ENCODE assay signal across 9 cellular contexts in the genomic region with DNA sequence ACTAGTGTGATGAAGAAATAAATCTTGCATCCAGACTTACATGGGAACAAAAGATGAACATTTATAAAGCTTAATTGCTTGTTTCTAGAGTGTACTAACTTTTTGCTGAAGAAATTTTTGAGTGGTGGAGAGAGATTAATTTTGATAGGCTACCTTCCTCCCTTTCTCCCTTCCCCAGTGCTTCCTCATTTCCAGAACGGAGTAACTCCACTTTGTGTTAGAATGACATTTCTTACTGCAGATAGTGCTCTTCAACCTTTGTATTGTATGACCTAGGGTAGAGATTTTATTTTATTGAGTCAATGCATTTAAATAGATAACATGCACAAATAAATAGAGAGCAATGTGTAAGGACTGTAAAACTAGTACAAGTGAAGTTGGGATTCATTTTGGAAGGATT. TPM values are rescaled to one million over a fixed set of nuclear protein-coding genes. Genes with fewer than 3 reads are reported as not detected.
DNase-seq lines count a peak whose midpoint lies in the region; ATAC-seq, FAIRE-seq and TF ChIP-seq lines count a peak whose summit lies in the region.
"Had no signal": no experiment of that assay in that cellular context is flagged by ENCODE, and none has a peak within 500 bp of the region (broad histone marks: within the 10 kb centered on the region; RNA-seq: fewer than 3 reads in every experiment).

No MANE protein-coding gene starts in this region.

- H2AFZ ChIP-seq in astrocyte (ENCODE audit: low read depth, low read length) = no peak overlapping the region

- peaks cover 8% of the 10 kb centered on the region for H3K4me1 ChIP-seq in BE2C
- peaks cover 21% of the 10 kb centered on the region for H3K4me1 ChIP-seq in HUES64 (ENCODE audit: insufficient read depth, low read length)
- H3K4me1 ChIP-seq in astrocyte (ENCODE audit: insufficient read depth, low read length) = peaks cover 8% of the 10 kb centered on the region
- peaks cover 21% of the 10 kb centered on the region for H3K4me1 ChIP-seq in mucosa of descending colon (ENCODE audit: low read depth)

- H3K4me3 ChIP-seq in BE2C (ENCODE audit: low read depth, low read length) (peak overlapping the region; percentile 95), HUES64 (ENCODE audit: low read length) (peak overlapping the region; percentile 99), astrocyte (ENCODE audit: insufficient read depth, low read depth, low read length) (peak overlapping the region; percentile 85), mucosa of descending colon (peak overlapping the region; percentile 85)

- H3K27me3 Mint-ChIP-seq in astrocyte (ENCODE audit: low read depth, unreplicated experiment) = no peaks in the 10 kb centered on the region

- peaks cover 38% of the 10 kb centered on the region for H4K20me1 ChIP-seq in astrocyte (ENCODE audit: insufficient read depth, low read length)

- ATAC-seq in mucosa of descending colon = no peak
- no peak for ATAC-seq in HG03460 (IDR thresholded peaks at IDR 0.05; ENCODE audit: unreplicated experiment)

- H3K27ac Mint-ChIP-seq in astrocyte (ENCODE audit: unreplicated experiment) = peak overlapping the region; percentile 75

- H3K9me3 Mint-ChIP-seq in astrocyte (ENCODE audit: unreplicated experiment) = no peaks in the 10 kb centered on the region

- peak overlapping the region; percentile 91 for H3K4me2 ChIP-seq in astrocyte (ENCODE audit: low read length)

- no peak overlapping the region for H3K27ac ChIP-seq in HUES64 (ENCODE audit: low read depth, low read length)
- no peak overlapping the region for H3K27ac ChIP-seq in astrocyte (ENCODE audit: low read depth, low read length)

- DNase-seq in BE2C (no peak), astrocyte (ENCODE audit: low read depth) (no peak), mucosa of descending colon (no peak), KG1 (lab: John Stamatoyannopoulos, UW) (no peak), NCI-H2196 (lab: John Stamatoyannopoulos, UW; ENCODE audit: unreplicated experiment) (no peak)
- DNase-seq in stimulated activated CD4-positive, alpha-beta T cell treated with anti-CD3 and anti-CD28 coated beads, Interleukin-1b, Interleukin-23, amount 100 ng/mL, for 48 hours = no peak
- DNase-seq: activated CD4-positive, alpha-beta T cell treated with anti-CD3 and anti-CD28 coated beads, Interleukin-2, amount 50 U/mL, for 4 hours had no signal

- H3K9ac ChIP-seq in HUES64 (ENCODE audit: low read depth, low read length) (peak overlapping the region; percentile 94; the same call in 1 of the 2 replicates), astrocyte (ENCODE audit: low read length) (peak overlapping the region; percentile 88)

- peaks cover 9% of the 10 kb centered on the region for H3K4me1 Mint-ChIP-seq in astrocyte (ENCODE audit: low read depth, unreplicated experiment)

- H3K4me3 Mint-ChIP-seq in astrocyte (ENCODE audit: unreplicated experiment) = peak overlapping the region; percentile 84

- peaks cover 22% of the 10 kb centered on the region for H3K36me3 ChIP-seq in BE2C
- peaks cover 18% of the 10 kb centered on the region for H3K36me3 ChIP-seq in HUES64 (ENCODE audit: insufficient read depth, low read length)
- no peaks in the 10 kb centered on the region for H3K36me3 ChIP-seq in astrocyte (ENCODE audit: insufficient read depth, low read length)
- H3K36me3 ChIP-seq in mucosa of descending colon (ENCODE audit: low read depth) = no peaks in the 10 kb centered on the region

- H3K36me3 Mint-ChIP-seq in astrocyte (ENCODE audit: low read depth, unreplicated experiment) = peaks cover 5% of the 10 kb centered on the region

- H3K27me3 ChIP-seq in BE2C (no peaks in the 10 kb centered on the region), HUES64 (ENCODE audit: insufficient read depth, low read length) (no peaks in the 10 kb centered on the region), astrocyte (ENCODE audit: insufficient read depth, low read length) (no peaks in the 10 kb centered on the region)

- no peak for FAIRE-seq in astrocyte (lab: Jason Lieb, UNC)

- TF ChIP-seq CTCF in BE2C (IDR thresholded peaks at IDR 0.05; ENCODE audit: low read depth, low read length) (no peak), astrocyte (IDR thresholded peaks at IDR 0.05; ENCODE audit: insufficient read depth, low read depth, low read length) (no peak), mucosa of descending colon (IDR thresholded peaks at IDR 0.05) (no peak)

- no CpG with 5 or more reads among the region's 1 CpG for WGBS in HUES64

- no peaks in the 10 kb centered on the region for H3K9me3 ChIP-seq in BE2C
- H3K9me3 ChIP-seq in HUES64 (ENCODE audit: insufficient read depth, low read depth, low read length) = no peaks in the 10 kb centered on the region
- H3K9me3 ChIP-seq in astrocyte (ENCODE audit: insufficient read depth, low read depth, low read length) = no peaks in the 10 kb centered on the region
- H3K9me3 ChIP-seq in mucosa of descending colon = no peaks in the 10 kb centered on the region

- intact Hi-C loops in mucosa of descending colon (cut with DNase I, micrococcal nuclease) = loop anchor here in 1 of 2 donors (5.0 kb wide), 1 partner anchor 141 kb away; a partner anchor contains a TSS

- H3K79me2 ChIP-seq in astrocyte (ENCODE audit: insufficient read depth, low read length) = peaks cover 65% of the 10 kb centered on the region

RNA-seq across cellular contexts. Expression of a gene that starts 1.9 kb away (rescaled TPM):
- polyA plus RNA-seq in BE2C (2012; ENCODE audit: insufficient read depth, insufficient read length, low read depth) = 143 TPM
- 128 TPM for polyA plus RNA-seq in HUES64 (2013, experiment 1 of 2)
- 142 TPM for polyA plus RNA-seq in HUES64 (2013, experiment 2 of 2)
- total RNA-seq in astrocyte (222 and 248 TPM in 2 replicates), mucosa of descending colon (100 to 1,000 TPM; 266 to 466 (median 330) TPM)
